In genomic region chr9:21715408-21715807, GRCh38 we compare ENCODE assay signal across 25 cellular contexts.
"Had no signal": no experiment of that assay in that cellular context is flagged by ENCODE, and none has a peak within 500 bp of the region (broad histone marks: within the 10 kb centered on the region; RNA-seq: fewer than 3 reads in every experiment).

No MANE protein-coding gene starts in this region.

- H3K4me2 ChIP-seq: KMS-11 had no signal

- H3K27me3 ChIP-seq: ascending aorta, Peyer's patch, SJSA1 had no signal

- DNase-seq: activated CD4-positive, alpha-beta T cell treated with anti-CD3 and anti-CD28 coated beads for 4 hours; activated CD8-positive, alpha-beta memory T cell treated with anti-CD3 and anti-CD28 coated beads, Interleukin-2, amount 50 U/mL, for 48 hours; activated CD8-positive, alpha-beta T cell treated with anti-CD3 and anti-CD28 coated beads for 36 hours; activated naive CD4-positive, alpha-beta T cell treated with anti-CD3 and anti-CD28 coated beads, Interleukin-2, amount 50 U/mL, for 16 hours; activated naive CD8-positive, alpha-beta T cell treated with anti-CD3 and anti-CD28 coated beads, Interleukin-2, amount 10 ng/mL, durations not matched to agents 7 days and 5 days; activated T-cell treated with anti-CD3 and anti-CD28 coated beads, Interleukin-2, amount 50 U/mL, for 1 hour; amniotic stem cell; body of pancreas; central memory CD4-positive, alpha-beta T cell; NCI-H1092; NCI-H1417; NCI-H1930; NCI-H2171; NCI-H2227 treated with DMSO at 0.1 percent for 48 hours; NCI-H510A; NCI-H526 treated with DMSO at 0.1 percent for 48 hours; NK-92 treated with Interleukin-12 subunit alpha and Interleukin-12 subunit beta, amount 100 ng/mL, for 24 hours; Peyer's patch; Right ventricle myocardium superior; T-helper 1 cell; WERI-Rb-1 had no signal

- H3K27ac ChIP-seq: ascending aorta, body of pancreas, KMS-11, Peyer's patch, RWPE1, SJSA1, WERI-Rb-1 had no signal

- H3K9ac ChIP-seq: KMS-11 had no signal

- ATAC-seq: activated CD8-positive, alpha-beta T cell treated with anti-CD3 and anti-CD28 coated beads for 36 hours; body of pancreas had no signal

- H3K9me3 Mint-ChIP-seq: activated CD8-positive, alpha-beta T cell treated with anti-CD3 and anti-CD28 coated beads for 36 hours had no signal

- H3K4me1 ChIP-seq: ascending aorta, body of pancreas, Peyer's patch, SJSA1 had no signal

- H3K36me3 ChIP-seq: ascending aorta, Peyer's patch, SJSA1, WERI-Rb-1 had no signal

- H3K27ac Mint-ChIP-seq: activated CD8-positive, alpha-beta T cell treated with anti-CD3 and anti-CD28 coated beads for 36 hours; activated naive CD8-positive, alpha-beta T cell treated with anti-CD3 and anti-CD28 coated beads, Interleukin-2, amount 10 ng/mL, durations not matched to agents 7 days and 5 days had no signal

- H3K9me3 ChIP-seq: ascending aorta, body of pancreas, Peyer's patch, SJSA1 had no signal

- H3K4me3 Mint-ChIP-seq: activated CD8-positive, alpha-beta T cell treated with anti-CD3 and anti-CD28 coated beads for 36 hours; activated naive CD8-positive, alpha-beta T cell treated with anti-CD3 and anti-CD28 coated beads, Interleukin-2, amount 10 ng/mL, durations not matched to agents 7 days and 5 days had no signal

- H3K4me3 ChIP-seq: ascending aorta, body of pancreas, Peyer's patch, SJSA1 had no signal
